ENCODE assay signal across 15 cellular contexts in genomic region chr10:7199152-7199760, GRCh38.
DNase-seq lines count a peak whose midpoint lies in the region; ATAC-seq and TF ChIP-seq lines count a peak whose summit lies in the region.
"Had no signal": no experiment of that assay in that cellular context is flagged by ENCODE, and none has a peak within 500 bp of the region (broad histone marks: within the 10 kb centered on the region; RNA-seq: fewer than 3 reads in every experiment).

No MANE protein-coding gene starts in this region.

- no peak overlapping the region for H3K4me3 ChIP-seq in fibroblast of the aortic adventitia (ENCODE audit: low read depth, low read length)

- peaks cover 26 to 54% of the 10 kb centered on the region in 2 donors for H3K36me3 Mint-ChIP-seq in activated T-cell treated with anti-CD3 and anti-CD28 coated beads, Interleukin-2, amount 50 U/mL, for 72 hours (ENCODE audit: insufficient read depth in 2 of 2)
- H3K36me3 Mint-ChIP-seq in activated T-cell treated with anti-CD3 and anti-CD28 coated beads, Interleukin-2, amount 50 U/mL, for 24 hours (ENCODE audit: low read depth) = peaks cover 98% of the 10 kb centered on the region
- H3K36me3 Mint-ChIP-seq in stimulated activated naive B cell treated with anti-CD40 and anti-IgM and Interleukin-4, amounts not matched to agents 10 μg/mL and 1 μg/mL and 100 μg/mL, for 72 hours = peaks cover 81 to 89% of the 10 kb centered on the region in 2 donors

- DNase-seq in activated T-cell treated with anti-CD3 and anti-CD28 coated beads, Interleukin-2, amount 50 U/mL, for 72 hours = no peak
- DNase-seq in activated T-cell treated with anti-CD3 and anti-CD28 coated beads, Interleukin-2, amount 50 U/mL, for 24 hours = no peak
- DNase-seq in amniotic epithelial cell (ENCODE audit: low read depth) (peak; percentile 25), fibroblast of the aortic adventitia (ENCODE audit: low read depth) (peak; percentile 1), NCI-H1105 (lab: John Stamatoyannopoulos, UW) (no peak), NOMO-1 (lab: John Stamatoyannopoulos, UW; ENCODE audit: unreplicated experiment in 2 of 2) (no peak)
- DNase-seq in stimulated activated naive B cell treated with anti-CD40 and anti-IgM and Interleukin-4, amounts not matched to agents 10 μg/mL and 1 μg/mL and 100 μg/mL, for 72 hours = no peak
- no peak for DNase-seq in activated CD4-positive, CD25-positive, alpha-beta regulatory T cell treated with anti-CD3 and anti-CD28 coated beads, Interleukin-2, amount 50 U/mL, for 72 hours
- DNase-seq: MM.1S, NCI-H1417 treated with DMSO at 0.1 percent for 48 hours, NCI-H2029 treated with DMSO at 0.1 percent for 48 hours, NCI-H510A treated with DMSO at 0.1 percent for 48 hours, SIG-M5 had no signal

- H3K27ac Mint-ChIP-seq in activated T-cell treated with anti-CD3 and anti-CD28 coated beads, Interleukin-2, amount 50 U/mL, for 72 hours = peak overlapping the region; percentile 40
- H3K27ac Mint-ChIP-seq in activated T-cell treated with anti-CD3 and anti-CD28 coated beads, Interleukin-2, amount 50 U/mL, for 24 hours = no peak overlapping the region
- H3K27ac Mint-ChIP-seq in stimulated activated naive B cell treated with anti-CD40 and anti-IgM and Interleukin-4, amounts not matched to agents 10 μg/mL and 1 μg/mL and 100 μg/mL, for 72 hours = no peak overlapping the region

- H3K4me3 Mint-ChIP-seq in activated T-cell treated with anti-CD3 and anti-CD28 coated beads, Interleukin-2, amount 50 U/mL, for 72 hours = no peak overlapping the region
- H3K4me3 Mint-ChIP-seq in activated T-cell treated with anti-CD3 and anti-CD28 coated beads, Interleukin-2, amount 50 U/mL, for 24 hours = no peak overlapping the region
- no peak overlapping the region for H3K4me3 Mint-ChIP-seq in stimulated activated naive B cell treated with anti-CD40 and anti-IgM and Interleukin-4, amounts not matched to agents 10 μg/mL and 1 μg/mL and 100 μg/mL, for 72 hours
- H3K4me3 Mint-ChIP-seq: CD14-positive monocyte had no signal

- H3K9me3 Mint-ChIP-seq in activated T-cell treated with anti-CD3 and anti-CD28 coated beads, Interleukin-2, amount 50 U/mL, for 72 hours = peaks cover 9 to 14% of the 10 kb centered on the region in 2 donors
- H3K9me3 Mint-ChIP-seq in activated T-cell treated with anti-CD3 and anti-CD28 coated beads, Interleukin-2, amount 50 U/mL, for 24 hours = peaks cover 20% of the 10 kb centered on the region
- peaks cover 12 to 18% of the 10 kb centered on the region in 2 donors for H3K9me3 Mint-ChIP-seq in stimulated activated naive B cell treated with anti-CD40 and anti-IgM and Interleukin-4, amounts not matched to agents 10 μg/mL and 1 μg/mL and 100 μg/mL, for 72 hours

- no peak for TF ChIP-seq CTCF in fibroblast of the aortic adventitia (IDR thresholded peaks at IDR 0.05; ENCODE audit: insufficient read depth, low read length)

- H3K27me3 Mint-ChIP-seq in activated T-cell treated with anti-CD3 and anti-CD28 coated beads, Interleukin-2, amount 50 U/mL, for 72 hours (ENCODE audit: low read depth) = no peaks in the 10 kb centered on the region
- H3K27me3 Mint-ChIP-seq in activated T-cell treated with anti-CD3 and anti-CD28 coated beads, Interleukin-2, amount 50 U/mL, for 24 hours = no peaks in the 10 kb centered on the region
- H3K27me3 Mint-ChIP-seq in stimulated activated naive B cell treated with anti-CD40 and anti-IgM and Interleukin-4, amounts not matched to agents 10 μg/mL and 1 μg/mL and 100 μg/mL, for 72 hours = no peaks in the 10 kb centered on the region

- peaks cover 13% of the 10 kb centered on the region for H3K4me1 Mint-ChIP-seq in activated T-cell treated with anti-CD3 and anti-CD28 coated beads, Interleukin-2, amount 50 U/mL, for 72 hours (ENCODE audit: low read depth)
- peaks cover 33% of the 10 kb centered on the region for H3K4me1 Mint-ChIP-seq in activated T-cell treated with anti-CD3 and anti-CD28 coated beads, Interleukin-2, amount 50 U/mL, for 24 hours (ENCODE audit: low read depth)
- H3K4me1 Mint-ChIP-seq in stimulated activated naive B cell treated with anti-CD40 and anti-IgM and Interleukin-4, amounts not matched to agents 10 μg/mL and 1 μg/mL and 100 μg/mL, for 72 hours = peaks cover 16 to 33% of the 10 kb centered on the region in 2 donors

- ATAC-seq in activated T-cell treated with anti-CD3 and anti-CD28 coated beads, Interleukin-2, amount 50 U/mL, for 72 hours (replicated peaks in 1 of 2) = no peak
- ATAC-seq in stimulated activated naive B cell treated with anti-CD40 and anti-IgM and Interleukin-4, amounts not matched to agents 10 μg/mL and 1 μg/mL and 100 μg/mL, for 72 hours (replicated peaks) = no peak
- ATAC-seq: HepG2 had no signal

Comparison
In these comparisons a context has a peak if more than half of its experiments do, and no peak if none do; other contexts are left out.
1. DNase-seq: peak in amniotic epithelial cell (single experiment) and fibroblast of the aortic adventitia (single experiment); none in activated T-cell treated with anti-CD3 and anti-CD28 coated beads, Interleukin-2, amount 50 U/mL, for 72 hours (0 of 2), activated T-cell treated with anti-CD3 and anti-CD28 coated beads, Interleukin-2, amount 50 U/mL, for 24 hours (single experiment), NCI-H1105 (single experiment), NOMO-1 (0 of 2), stimulated activated naive B cell treated with anti-CD40 and anti-IgM and Interleukin-4, amounts not matched to agents 10 μg/mL and 1 μg/mL and 100 μg/mL, for 72 hours (single experiment) and activated CD4-positive, CD25-positive, alpha-beta regulatory T cell treated with anti-CD3 and anti-CD28 coated beads, Interleukin-2, amount 50 U/mL, for 72 hours (single experiment).